In the genomic region with DNA sequence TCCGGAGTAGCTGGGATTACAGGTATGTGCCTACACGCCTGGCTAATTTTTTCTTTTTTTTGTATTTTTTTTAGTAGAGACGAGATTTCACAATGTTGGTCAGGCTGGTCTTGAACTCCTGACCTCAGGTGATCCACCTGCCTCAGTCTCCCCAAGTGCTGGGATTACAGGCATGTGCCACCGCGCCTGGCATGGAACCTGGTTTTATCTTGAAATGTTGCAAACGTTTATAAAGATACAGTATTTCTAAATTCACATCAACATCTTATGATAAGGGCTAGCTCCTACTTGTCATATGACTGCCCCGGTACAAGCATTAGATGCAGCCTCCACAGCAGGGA, we compare ENCODE assay signal across 8 cellular contexts. TPM values are rescaled to one million over a fixed set of nuclear protein-coding genes. Genes with fewer than 3 reads are reported as not detected.
DNase-seq lines count a peak whose midpoint lies in the region; ATAC-seq and TF ChIP-seq lines count a peak whose summit lies in the region.

No MANE protein-coding gene starts in this region.

- peak overlapping the region; percentile 48 for H4K8ac ChIP-seq in trophoblast cell (ENCODE audit: low read depth, low read length)

- no TSS peak for BruUV-seq in PC-9 (replicated peaks; lab: Mats Ljungman, UMichigan)

- H4K20me1 ChIP-seq in DND-41 (ENCODE audit: insufficient read depth, low read length) = peaks cover 20% of the 10 kb centered on the region
- peaks cover 21% of the 10 kb centered on the region for H4K20me1 ChIP-seq in PC-9 (ENCODE audit: insufficient read depth)

- ATAC-seq in DND-41 (ENCODE audit: insufficient read depth, low read depth) = no peak
- ATAC-seq in HG03460 (IDR thresholded peaks at IDR 0.05; ENCODE audit: unreplicated experiment) = no peak

- peaks cover 35% of the 10 kb centered on the region for H3F3A ChIP-seq in PC-9 (ENCODE audit: insufficient read depth, low read depth)

- H3K4me1 ChIP-seq in DND-41 (ENCODE audit: insufficient read depth, low read length) (peaks cover 25% of the 10 kb centered on the region), PC-9 (replicated peaks; ENCODE audit: insufficient read depth) (peaks cover 23% of the 10 kb centered on the region), trophoblast cell (ENCODE audit: control insufficient read depth in 1 of 2, insufficient read depth in 2 of 2, low read length in 2 of 2) (peaks cover 2 to 4% of the 10 kb centered on the region in 2 experiments)

- TF ChIP-seq CTCF in DND-41 (IDR thresholded peaks at IDR 0.05; ENCODE audit: borderline replicate concordance, extremely low read depth, low read length, poor library complexity, severe bottlenecking) = no peak
- no peak for TF ChIP-seq CTCF in PC-9 (conservative IDR thresholded peaks at IDR 0.05)
- no peak for TF ChIP-seq CTCF in epithelial cell of esophagus (IDR thresholded peaks at IDR 0.05; ENCODE audit: insufficient read depth, low read depth, low read length, missing control alignments)

- peak overlapping the region; percentile 54 for H4K12ac ChIP-seq in trophoblast cell (ENCODE audit: low read depth, low read length)

- H3K27me3 ChIP-seq in DND-41 (ENCODE audit: insufficient read depth, low read length, poor library complexity) (no peaks in the 10 kb centered on the region), PC-9 (ENCODE audit: insufficient read depth, low read depth) (no peaks in the 10 kb centered on the region), trophoblast cell (ENCODE audit: insufficient read depth, low read length) (no peaks in the 10 kb centered on the region)

- H2AK5ac ChIP-seq in trophoblast cell (ENCODE audit: low read length) = peak overlapping the region; percentile 21

- DNase-seq in DND-41 (no peak), PC-9 (no peak), epithelial cell of esophagus (ENCODE audit: low read depth) (no peak), trophoblast cell (no peak), glomerular visceral epithelial cell (ENCODE audit: extremely low spot score) (no peak), T-helper 9 cell (no peak), NCI-H2081 (lab: John Stamatoyannopoulos, UW) (no peak)

- POLR2A ChIA-PET in PC-9 (lab: Charles Lee; ENCODE audit: unreplicated experiment) = no interaction called here

- intact Hi-C loops in PC-9 (cut with micrococcal nuclease; ENCODE audit: unreplicated experiment) = loop anchor here (1.0 kb wide), 1 partner anchor 11 kb away; no protein-coding TSS in a partner anchor

- no peak overlapping the region for H2BK120ac ChIP-seq in trophoblast cell (ENCODE audit: insufficient read depth, low read length, poor library complexity)

- H3K36me3 ChIP-seq in DND-41 (ENCODE audit: insufficient read depth, low read length) (peaks cover 3% of the 10 kb centered on the region), PC-9 (ENCODE audit: low read depth) (no peaks in the 10 kb centered on the region), trophoblast cell (ENCODE audit: control insufficient read depth in 1 of 2, insufficient read depth in 2 of 2, low read length in 2 of 2) (peaks cover 0 to 2% of the 10 kb centered on the region in 2 experiments)

- H3K4ac ChIP-seq in trophoblast cell (ENCODE audit: low read depth, low read length) = peak overlapping the region; percentile 57

- peaks cover 41% of the 10 kb centered on the region for H3K79me2 ChIP-seq in DND-41 (ENCODE audit: insufficient read depth, low read length)
- H3K79me2 ChIP-seq in PC-9 (ENCODE audit: low read depth) = peaks cover 36% of the 10 kb centered on the region
- peaks cover 30% of the 10 kb centered on the region for H3K79me2 ChIP-seq in trophoblast cell (ENCODE audit: control insufficient read depth, insufficient read depth, low read length, poor library complexity)

- H3K79me1 ChIP-seq in trophoblast cell (ENCODE audit: low read length) = peaks cover 16% of the 10 kb centered on the region

- H4K91ac ChIP-seq in trophoblast cell (ENCODE audit: low read depth, low read length) = no peak overlapping the region

- no CpG with 5 or more reads among the region's 7 CpGs for WGBS in trophoblast cell (ENCODE audit: extremely low coverage, insufficient coverage, insufficient read length)

- CTCF ChIA-PET in PC-9 (lab: Charles Lee) = interaction anchor here (0.6 to 0.7 kb wide), 3 partner anchors 99 to 225 kb away, joined by 4 to 6 read pairs (median 4); no protein-coding TSS in a partner anchor

- H3K14ac ChIP-seq in trophoblast cell (ENCODE audit: low read length) = peak overlapping the region; percentile 46

- H3K23ac ChIP-seq in trophoblast cell (ENCODE audit: low read length) = no peak overlapping the region

- H3K4me3 ChIP-seq in DND-41 (ENCODE audit: low read depth in 1 of 2, low read length in 2 of 2) = peak overlapping the region; percentile 70 to 78; a peak in 3 of 4 replicates
- peak overlapping the region; percentile 100 for H3K4me3 ChIP-seq in PC-9
- peak overlapping the region; percentile 94 for H3K4me3 ChIP-seq in epithelial cell of esophagus (ENCODE audit: low read length)
- no peak overlapping the region for H3K4me3 ChIP-seq in trophoblast cell (ENCODE audit: low read depth, low read length)

- no peak overlapping the region for H3K27ac ChIP-seq in DND-41 (ENCODE audit: low read length)
- peak overlapping the region; percentile 90 for H3K27ac ChIP-seq in PC-9
- H3K27ac ChIP-seq in trophoblast cell (ENCODE audit: low read depth, low read length) = peak overlapping the region; percentile 98

- H3K9ac ChIP-seq in DND-41 (ENCODE audit: low read depth, low read length) (peak overlapping the region; percentile 84), trophoblast cell (ENCODE audit: low read length) (peak overlapping the region; percentile 11)

- peak overlapping the region; percentile 88 for H2AFZ ChIP-seq in DND-41 (ENCODE audit: low read depth, low read length)
- peak overlapping the region; percentile 88 for H2AFZ ChIP-seq in PC-9
- H2AFZ ChIP-seq in trophoblast cell (ENCODE audit: insufficient read depth, low read length, poor library complexity) = peak overlapping the region; percentile 86

- peak overlapping the region; percentile 91 for H3K4me2 ChIP-seq in DND-41 (ENCODE audit: insufficient read depth, low read length)
- peak overlapping the region; percentile 85 for H3K4me2 ChIP-seq in PC-9
- peak overlapping the region; percentile 91 for H3K4me2 ChIP-seq in trophoblast cell (ENCODE audit: low read length)

- H3K18ac ChIP-seq in trophoblast cell (ENCODE audit: low read length) = peak overlapping the region; percentile 25

- no peak overlapping the region for H2BK12ac ChIP-seq in trophoblast cell (ENCODE audit: low read length)

- no peaks in the 10 kb centered on the region for H3K9me2 ChIP-seq in PC-9 (ENCODE audit: insufficient read depth)

- H3K9me3 ChIP-seq in DND-41 (ENCODE audit: insufficient read depth, low read length, severe bottlenecking) (no peaks in the 10 kb centered on the region), PC-9 (ENCODE audit: insufficient read depth, low read depth) (no peaks in the 10 kb centered on the region), trophoblast cell (ENCODE audit: insufficient read depth, low read depth, low read length) (no peaks in the 10 kb centered on the region)

- H2BK5ac ChIP-seq in trophoblast cell (ENCODE audit: low read depth, low read length, poor library complexity) = peak overlapping the region; percentile 19

RNA-seq across cellular contexts. Expression of a gene that starts 1.5 kb away (rescaled TPM):
- total RNA-seq in PC-9 (2021) = 177 and 204 TPM in 2 replicates
- polyA plus RNA-seq in trophoblast cell (2013) = 130 and 131 TPM in 2 replicates

RNA-seq across cellular contexts. Expression of a gene that starts 9.9 kb away (rescaled TPM):
- total RNA-seq in PC-9 (2021) = 5.9 TPM in 2 replicates
- 5.6 and 5.8 TPM in 2 replicates for polyA plus RNA-seq in trophoblast cell (2013)

RNA-seq across cellular contexts. Expression of a gene that starts 48.1 kb away (rescaled TPM):
- 18.2 and 25.3 TPM in 2 replicates for total RNA-seq in PC-9 (2021)
- polyA plus RNA-seq in trophoblast cell (2013) = 12.1 and 12.2 TPM in 2 replicates
